Comparison of ENCODE assay signal across 23 cellular contexts in genomic region chr6:36612101-36612625, GRCh38. TPM values are rescaled to one million over a fixed set of nuclear protein-coding genes. Genes with fewer than 3 reads are reported as not detected.
DNase-seq lines count a peak whose midpoint lies in the region; ATAC-seq and TF ChIP-seq lines count a peak whose summit lies in the region.
"Had no signal": no experiment of that assay in that cellular context is flagged by ENCODE, and none has a peak within 500 bp of the region (broad histone marks: within the 10 kb centered on the region; RNA-seq: fewer than 3 reads in every experiment).

No MANE protein-coding gene starts in this region.

- H4K20me1 ChIP-seq in osteoblast (ENCODE audit: insufficient read depth, low read length): peaks cover 40% of the 10 kb centered on the region

- peaks cover 7% of the 10 kb centered on the region for H3K79me2 ChIP-seq in osteoblast (ENCODE audit: insufficient read depth, low read length)

- no peak overlapping the region for H3K27ac ChIP-seq in CD4-positive, alpha-beta T cell (ENCODE audit: low read depth, low read length)
- no peak overlapping the region for H3K27ac ChIP-seq in osteoblast (ENCODE audit: low read depth, low read length)
- H3K27ac ChIP-seq: A549, adrenal gland, brain microvascular endothelial cell, thyroid gland had no signal

- no peaks in the 10 kb centered on the region for H3K9me3 Mint-ChIP-seq in activated CD8-positive, alpha-beta memory T cell treated with anti-CD3 and anti-CD28 coated beads, Interleukin-2, amount 10 ng/mL, durations not matched to agents 7 days and 5 days (ENCODE audit: low read depth)
- no peaks in the 10 kb centered on the region for H3K9me3 Mint-ChIP-seq in CD4-positive, alpha-beta T cell
- H3K9me3 Mint-ChIP-seq in activated T-helper 17 cell treated with anti-CD3 and anti-CD28 coated beads, Interleukin-2, amount 50 U/mL, for 72 hours: no peaks in the 10 kb centered on the region
- H3K9me3 Mint-ChIP-seq: activated T-cell treated with anti-CD3 and anti-CD28 coated beads, Interleukin-2, amount 50 U/mL, for 4 hours had no signal

- TF ChIP-seq CTCF in CD4-positive, alpha-beta T cell (IDR thresholded peaks at IDR 0.05): no peak
- no peak for TF ChIP-seq CTCF in osteoblast (IDR thresholded peaks at IDR 0.05; ENCODE audit: extremely low read depth, low read depth, low read length)

- POLR2A ChIA-PET in CD4-positive, alpha-beta T cell (lab: Charles Lee): interaction anchor here (1.0 to 1.6 kb wide), 3 partner anchors 12 to 18 kb away, joined by 3 to 6 read pairs (median 3); partner anchors contain the start of gene SRSF3

- peak overlapping the region; percentile 54 for H3K27ac Mint-ChIP-seq in activated CD8-positive, alpha-beta memory T cell treated with anti-CD3 and anti-CD28 coated beads, Interleukin-2, amount 10 ng/mL, durations not matched to agents 7 days and 5 days
- peak overlapping the region; percentile 65 for H3K27ac Mint-ChIP-seq in CD4-positive, alpha-beta T cell
- peak overlapping the region; percentile 56 for H3K27ac Mint-ChIP-seq in activated T-helper 17 cell treated with anti-CD3 and anti-CD28 coated beads, Interleukin-2, amount 50 U/mL, for 72 hours
- H3K27ac Mint-ChIP-seq: activated CD8-positive, alpha-beta T cell treated with anti-CD3 and anti-CD28 coated beads, Interleukin-2, amount 10 ng/mL, durations not matched to agents 7 days and 5 days had no signal

- peaks cover 42% of the 10 kb centered on the region for H3K36me3 Mint-ChIP-seq in activated CD8-positive, alpha-beta memory T cell treated with anti-CD3 and anti-CD28 coated beads, Interleukin-2, amount 10 ng/mL, durations not matched to agents 7 days and 5 days
- H3K36me3 Mint-ChIP-seq in CD4-positive, alpha-beta T cell (ENCODE audit: low read depth): peaks cover 69% of the 10 kb centered on the region
- peaks cover 90% of the 10 kb centered on the region for H3K36me3 Mint-ChIP-seq in activated T-helper 17 cell treated with anti-CD3 and anti-CD28 coated beads, Interleukin-2, amount 50 U/mL, for 72 hours (ENCODE audit: low read depth)

- no peak for ATAC-seq in activated CD8-positive, alpha-beta memory T cell treated with anti-CD3 and anti-CD28 coated beads, Interleukin-2, amount 10 ng/mL, durations not matched to agents 7 days and 5 days
- no peak for ATAC-seq in CD4-positive, alpha-beta T cell (ENCODE audit: poor library complexity)
- no peak for ATAC-seq in activated T-helper 17 cell treated with anti-CD3 and anti-CD28 coated beads, Interleukin-2, amount 50 U/mL, for 72 hours (replicated peaks)
- no peak for ATAC-seq in GM19455 (IDR thresholded peaks at IDR 0.05; ENCODE audit: unreplicated experiment)
- ATAC-seq: A549; activated CD8-positive, alpha-beta T cell treated with anti-CD3 and anti-CD28 coated beads, Interleukin-2, amount 10 ng/mL, durations not matched to agents 7 days and 5 days; activated T-cell treated with anti-CD3 and anti-CD28 coated beads, Interleukin-2, amount 50 U/mL, for 4 hours; stimulated activated naive CD8-positive, alpha-beta T cell treated with anti-CD3 and anti-CD28 coated beads, Interleukin-15, Interleukin-2, amounts not matched to agents 100 U/mL and 50 U/mL, for 24 hours had no signal

- peaks cover 4% of the 10 kb centered on the region for H3K4me1 ChIP-seq in osteoblast (ENCODE audit: insufficient read depth, low read length)

- no peaks in the 10 kb centered on the region for H3K9me3 ChIP-seq in CD4-positive, alpha-beta T cell (ENCODE audit: control insufficient read depth, low read length)
- H3K9me3 ChIP-seq in osteoblast (ENCODE audit: low read depth, low read length): no peaks in the 10 kb centered on the region
- H3K9me3 ChIP-seq: A549, adrenal gland, BE2C, thyroid gland had no signal

- no peak overlapping the region for H3K4me2 ChIP-seq in osteoblast (ENCODE audit: insufficient read depth, low read length)
- H3K4me2 ChIP-seq: A549 had no signal

- no peaks in the 10 kb centered on the region for H3K27me3 Mint-ChIP-seq in activated CD8-positive, alpha-beta memory T cell treated with anti-CD3 and anti-CD28 coated beads, Interleukin-2, amount 10 ng/mL, durations not matched to agents 7 days and 5 days
- no peaks in the 10 kb centered on the region for H3K27me3 Mint-ChIP-seq in CD4-positive, alpha-beta T cell
- H3K27me3 Mint-ChIP-seq in activated T-helper 17 cell treated with anti-CD3 and anti-CD28 coated beads, Interleukin-2, amount 50 U/mL, for 72 hours: no peaks in the 10 kb centered on the region

- H3K4me3 ChIP-seq in osteoblast (ENCODE audit: insufficient read depth, low read length): no peak overlapping the region
- H3K4me3 ChIP-seq: A549, adrenal gland, thyroid gland had no signal

- H3K36me3 ChIP-seq in osteoblast (ENCODE audit: insufficient read depth, low read length): peaks cover 41% of the 10 kb centered on the region

- H3K4me1 Mint-ChIP-seq in activated CD8-positive, alpha-beta memory T cell treated with anti-CD3 and anti-CD28 coated beads, Interleukin-2, amount 10 ng/mL, durations not matched to agents 7 days and 5 days: peaks cover 14% of the 10 kb centered on the region
- H3K4me1 Mint-ChIP-seq in CD4-positive, alpha-beta T cell (ENCODE audit: low read depth): peaks cover 50% of the 10 kb centered on the region
- H3K4me1 Mint-ChIP-seq in activated T-helper 17 cell treated with anti-CD3 and anti-CD28 coated beads, Interleukin-2, amount 50 U/mL, for 72 hours: peaks cover 23% of the 10 kb centered on the region

- no peak overlapping the region for H3K4me3 Mint-ChIP-seq in activated CD8-positive, alpha-beta memory T cell treated with anti-CD3 and anti-CD28 coated beads, Interleukin-2, amount 10 ng/mL, durations not matched to agents 7 days and 5 days
- no peak overlapping the region for H3K4me3 Mint-ChIP-seq in CD4-positive, alpha-beta T cell
- H3K4me3 Mint-ChIP-seq in activated T-helper 17 cell treated with anti-CD3 and anti-CD28 coated beads, Interleukin-2, amount 50 U/mL, for 72 hours: no peak overlapping the region
- H3K4me3 Mint-ChIP-seq: activated CD8-positive, alpha-beta T cell treated with anti-CD3 and anti-CD28 coated beads, Interleukin-2, amount 10 ng/mL, durations not matched to agents 7 days and 5 days; activated T-cell treated with anti-CD3 and anti-CD28 coated beads, Interleukin-2, amount 50 U/mL, for 4 hours had no signal

- no peaks in the 10 kb centered on the region for H3K27me3 ChIP-seq in CD4-positive, alpha-beta T cell (ENCODE audit: control insufficient read depth, insufficient read depth, low read length)
- no peaks in the 10 kb centered on the region for H3K27me3 ChIP-seq in osteoblast (ENCODE audit: insufficient read depth, low read length)
- H3K27me3 ChIP-seq: adrenal gland, BE2C, brain microvascular endothelial cell, thyroid gland had no signal

- intact Hi-C loops in CD4-positive, alpha-beta T cell (cut with DNase I, micrococcal nuclease): loop anchor here in 1 of 2 experiments (5.0 to 10.0 kb wide), 2 partner anchors 240 to 583 kb away; no protein-coding TSS in a partner anchor

- H2AFZ ChIP-seq in osteoblast (ENCODE audit: low read length): no peak overlapping the region

- CTCF ChIA-PET in activated CD8-positive, alpha-beta memory T cell treated with anti-CD3 and anti-CD28 coated beads, Interleukin-2, amount 10 ng/mL, durations not matched to agents 7 days and 5 days (lab: Charles Lee): interaction anchor here (0.8 to 1.7 kb wide), 9 partner anchors 11 to 406 kb away, joined by 3 to 8 read pairs (median 4); no protein-coding TSS in a partner anchor
- CTCF ChIA-PET in CD4-positive, alpha-beta T cell (lab: Charles Lee): interaction anchor here (0.6 to 1.2 kb wide), 2 partner anchors 67 to 147 kb away, joined by 3 to 5 read pairs; no protein-coding TSS in a partner anchor

- no peak for DNase-seq in activated CD8-positive, alpha-beta memory T cell treated with anti-CD3 and anti-CD28 coated beads, Interleukin-2, amount 10 ng/mL, durations not matched to agents 7 days and 5 days
- DNase-seq in activated CD8-positive, alpha-beta memory T cell treated with anti-CD3 and anti-CD28 coated beads, Interleukin-2, amount 50 U/mL, for 48 hours: no peak
- no peak for DNase-seq in CD4-positive, alpha-beta T cell
- peak; percentile 8 for DNase-seq in osteoblast (ENCODE audit: insufficient read length, low spot score, missing footprints)
- no peak for DNase-seq in NCI-H446 treated with DMSO at 0.1 percent for 48 hours (lab: John Stamatoyannopoulos, UW)
- no peak for DNase-seq in middle frontal gyrus (ENCODE audit: extremely low spot score, low spot score)
- DNase-seq: activated CD8-positive, alpha-beta T cell treated with anti-CD3 and anti-CD28 coated beads, Interleukin-2, amount 10 ng/mL, durations not matched to agents 7 days and 5 days; activated T-cell treated with anti-CD3 and anti-CD28 coated beads, Interleukin-2, amount 50 U/mL, for 4 hours; BE2C; brain microvascular endothelial cell; EL; H7; IMR-90; NCI-H1105 treated with DMSO at 0.1 percent for 48 hours; NCI-H2081 treated with DMSO at 0.1 percent for 48 hours; NCI-H524; stimulated activated CD4-positive, alpha-beta T cell treated with anti-CD3 and anti-CD28 coated beads, Interleukin-4, amount 100 ng/mL, for 24 hours; stimulated activated naive CD8-positive, alpha-beta T cell treated with anti-CD3 and anti-CD28 coated beads, Interleukin-15, Interleukin-2, amounts not matched to agents 100 U/mL and 50 U/mL, for 24 hours; thyroid gland had no signal

RNA-seq across cellular contexts. Expression of gene SRSF3, which starts 18.0 kb away (rescaled TPM):
- 100 to 1,000 TPM; 416 to 514 TPM for total RNA-seq in activated CD8-positive, alpha-beta memory T cell treated with anti-CD3 and anti-CD28 coated beads, Interleukin-2, amount 10 ng/mL, durations not matched to agents 7 days and 5 days
- total RNA-seq in CD4-positive, alpha-beta T cell: 100 to 1,000 TPM; 550 to 556 TPM
- 100 to 1,000 TPM; 277 to 473 TPM for total RNA-seq in activated T-helper 17 cell treated with anti-CD3 and anti-CD28 coated beads, Interleukin-2, amount 50 U/mL, for 72 hours
- 236 and 289 TPM in 2 replicates for total RNA-seq in osteoblast
